Comparison of ENCODE assay signal across 1 cellular context in genomic region chr12:15227004-15227679, GRCh38.
TF ChIP-seq lines count a peak whose summit lies in the region.

No MANE protein-coding gene starts in this region.

TF ChIP-seq in GM23338, 12 proteins besides CTCF, POLR2A, EP300 and RAD21 (continued from another document):
- no peak for TF ChIP-seq REST (IDR thresholded peaks at IDR 0.05; ENCODE audit: unreplicated experiment)
